Comparison of ENCODE assay signal across 17 cellular contexts in the genomic region with DNA sequence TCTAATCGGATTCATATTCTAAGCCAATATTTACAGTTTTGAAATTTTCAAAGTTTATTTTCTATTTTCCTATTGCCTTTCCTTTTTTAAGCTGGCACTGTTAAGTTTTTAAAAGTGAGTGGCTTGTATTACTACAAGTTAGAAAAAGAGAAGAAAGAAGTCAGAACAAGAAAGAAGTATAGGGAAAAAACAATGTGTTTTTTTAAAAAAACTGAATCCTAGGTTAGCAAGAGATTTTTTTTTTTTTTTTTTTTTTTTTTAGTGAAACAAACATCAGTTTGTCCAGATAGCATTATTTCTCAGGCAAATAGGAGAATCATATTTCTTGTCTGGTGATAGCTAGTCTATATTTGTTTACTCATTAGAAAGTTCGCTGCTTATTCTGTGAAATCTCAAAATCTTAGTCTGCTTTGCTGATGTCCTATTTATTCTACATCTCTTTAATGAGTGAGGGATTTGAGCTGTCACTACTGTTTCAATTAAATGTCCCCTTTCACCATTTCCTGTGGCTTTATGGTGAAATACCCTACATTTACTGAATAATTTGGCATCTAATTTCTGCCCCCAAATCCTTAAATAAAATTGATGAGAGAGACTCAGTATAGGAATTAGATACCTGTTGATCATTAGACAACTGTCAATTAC. TPM values are rescaled to one million over a fixed set of nuclear protein-coding genes. Genes with fewer than 3 reads are reported as not detected.
DNase-seq lines count a peak whose midpoint lies in the region; ATAC-seq and TF ChIP-seq lines count a peak whose summit lies in the region.
"Had no signal": no experiment of that assay in that cellular context is flagged by ENCODE, and none has a peak within 500 bp of the region (broad histone marks: within the 10 kb centered on the region; RNA-seq: fewer than 3 reads in every experiment).

No MANE protein-coding gene starts in this region.

- H3K9me3 Mint-ChIP-seq in stimulated activated naive CD8-positive, alpha-beta T cell treated with anti-CD3 and anti-CD28 coated beads, Interleukin-15, Interleukin-2, amounts not matched to agents 100 ng/mL and 50 ng/mL, for 24 hours = no peaks in the 10 kb centered on the region
- no peaks in the 10 kb centered on the region for H3K9me3 Mint-ChIP-seq in activated naive CD8-positive, alpha-beta T cell treated with anti-CD3 and anti-CD28 coated beads for 36 hours
- H3K9me3 Mint-ChIP-seq: H9, nephron progenitor cell had no signal

- H3K36me3 Mint-ChIP-seq in stimulated activated naive CD8-positive, alpha-beta T cell treated with anti-CD3 and anti-CD28 coated beads, Interleukin-15, Interleukin-2, amounts not matched to agents 100 ng/mL and 50 ng/mL, for 24 hours (ENCODE audit: low read depth) = no peaks in the 10 kb centered on the region
- H3K36me3 Mint-ChIP-seq in activated naive CD8-positive, alpha-beta T cell treated with anti-CD3 and anti-CD28 coated beads for 36 hours = no peaks in the 10 kb centered on the region

- no peaks in the 10 kb centered on the region for H3K9me2 ChIP-seq in PC-9 (ENCODE audit: insufficient read depth)

- TF ChIP-seq CTCF in coronary artery (IDR thresholded peaks at IDR 0.05) (no peak), PC-9 (conservative IDR thresholded peaks at IDR 0.05) (no peak)

- H3K4me2 ChIP-seq in PC-9 = no peak overlapping the region

- H3K79me2 ChIP-seq in PC-9 (ENCODE audit: low read depth) = no peaks in the 10 kb centered on the region

- no peaks in the 10 kb centered on the region for H3K27me3 ChIP-seq in PC-9 (ENCODE audit: insufficient read depth, low read depth)
- H3K27me3 ChIP-seq: esophagus muscularis mucosa, right lobe of liver, SJSA1 had no signal

- no peaks in the 10 kb centered on the region for H4K20me1 ChIP-seq in PC-9 (ENCODE audit: insufficient read depth)

- BruUV-seq in PC-9 (replicated peaks; lab: Mats Ljungman, UMichigan) = no TSS peak

- POLR2A ChIA-PET in PC-9 (lab: Charles Lee; ENCODE audit: unreplicated experiment) = no interaction called here

- peak overlapping the region; percentile 43 for H3K27ac Mint-ChIP-seq in stimulated activated naive CD8-positive, alpha-beta T cell treated with anti-CD3 and anti-CD28 coated beads, Interleukin-15, Interleukin-2, amounts not matched to agents 100 ng/mL and 50 ng/mL, for 24 hours
- peak overlapping the region; percentile 78 for H3K27ac Mint-ChIP-seq in activated naive CD8-positive, alpha-beta T cell treated with anti-CD3 and anti-CD28 coated beads for 36 hours
- H3K27ac Mint-ChIP-seq: H9, nephron progenitor cell had no signal

- 0 out of 2 replicates have a peak, but pooled peaks cover 4% of the 10 kb centered on the region for H3F3A ChIP-seq in PC-9 (ENCODE audit: insufficient read depth, low read depth)

- H3K27me3 Mint-ChIP-seq in stimulated activated naive CD8-positive, alpha-beta T cell treated with anti-CD3 and anti-CD28 coated beads, Interleukin-15, Interleukin-2, amounts not matched to agents 100 ng/mL and 50 ng/mL, for 24 hours = no peaks in the 10 kb centered on the region
- H3K27me3 Mint-ChIP-seq in activated naive CD8-positive, alpha-beta T cell treated with anti-CD3 and anti-CD28 coated beads for 36 hours = no peaks in the 10 kb centered on the region

- intact Hi-C loops in PC-9 (cut with micrococcal nuclease; ENCODE audit: unreplicated experiment) = no loop called here

- DNase-seq in stimulated activated naive CD8-positive, alpha-beta T cell treated with anti-CD3 and anti-CD28 coated beads, Interleukin-15, Interleukin-2, amounts not matched to agents 100 U/mL and 50 U/mL, for 24 hours = no peak
- DNase-seq in NOMO-1 treated with DMSO at 0.1 percent for 48 hours (lab: John Stamatoyannopoulos, UW; ENCODE audit: unreplicated experiment) (peak; percentile 83), coronary artery (ENCODE audit: low spot score) (no peak), NCI-H2196 (lab: John Stamatoyannopoulos, UW; ENCODE audit: unreplicated experiment) (no peak), PC-9 (no peak), mucosa of gallbladder (ENCODE audit: low spot score) (no peak)
- DNase-seq in activated naive CD8-positive, alpha-beta T cell treated with anti-CD3 and anti-CD28 coated beads for 36 hours = no peak
- DNase-seq: activated CD4-positive, alpha-beta T cell treated with anti-CD3 and anti-CD28 coated beads for 4 hours; H9; left cardiac atrium; NCI-H1417 treated with DMSO at 0.1 percent for 48 hours; nephron progenitor cell; right lobe of liver; stimulated activated CD4-positive, alpha-beta T cell treated with anti-CD3 and anti-CD28 coated beads, Interleukin-4, amount 100 ng/mL, for 4 hours had no signal

- no peaks in the 10 kb centered on the region for H3K36me3 ChIP-seq in PC-9 (ENCODE audit: low read depth)
- H3K36me3 ChIP-seq: esophagus muscularis mucosa, right lobe of liver, SJSA1 had no signal

- no peaks in the 10 kb centered on the region for H3K9me3 ChIP-seq in PC-9 (ENCODE audit: insufficient read depth, low read depth)
- H3K9me3 ChIP-seq: esophagus muscularis mucosa, right lobe of liver, SJSA1 had no signal

- H3K4me3 Mint-ChIP-seq in stimulated activated naive CD8-positive, alpha-beta T cell treated with anti-CD3 and anti-CD28 coated beads, Interleukin-15, Interleukin-2, amounts not matched to agents 100 ng/mL and 50 ng/mL, for 24 hours = peak overlapping the region; percentile 25
- H3K4me3 Mint-ChIP-seq in activated naive CD8-positive, alpha-beta T cell treated with anti-CD3 and anti-CD28 coated beads for 36 hours = peak overlapping the region; percentile 9
- H3K4me3 Mint-ChIP-seq: H9, nephron progenitor cell had no signal

- CTCF ChIA-PET in PC-9 (lab: Charles Lee) = no interaction called here

- no peak overlapping the region for H2AFZ ChIP-seq in PC-9

- no peak overlapping the region for H3K27ac ChIP-seq in coronary artery
- H3K27ac ChIP-seq in PC-9 = no peak overlapping the region
- H3K27ac ChIP-seq: esophagus muscularis mucosa, right lobe of liver, SJSA1 had no signal

- H3K4me1 ChIP-seq in PC-9 (replicated peaks; ENCODE audit: insufficient read depth) = no peaks in the 10 kb centered on the region
- H3K4me1 ChIP-seq: esophagus muscularis mucosa, right lobe of liver, SJSA1 had no signal

- H3K4me1 Mint-ChIP-seq in stimulated activated naive CD8-positive, alpha-beta T cell treated with anti-CD3 and anti-CD28 coated beads, Interleukin-15, Interleukin-2, amounts not matched to agents 100 ng/mL and 50 ng/mL, for 24 hours (ENCODE audit: low read depth) = peaks cover 57% of the 10 kb centered on the region
- peaks cover 43% of the 10 kb centered on the region for H3K4me1 Mint-ChIP-seq in activated naive CD8-positive, alpha-beta T cell treated with anti-CD3 and anti-CD28 coated beads for 36 hours

- ATAC-seq in stimulated activated naive CD8-positive, alpha-beta T cell treated with anti-CD3 and anti-CD28 coated beads, Interleukin-15, Interleukin-2, amounts not matched to agents 100 U/mL and 50 U/mL, for 24 hours = no peak
- ATAC-seq: left cardiac atrium had no signal

- H3K4me3 ChIP-seq in coronary artery (no peak overlapping the region), PC-9 (no peak overlapping the region)
- H3K4me3 ChIP-seq: esophagus muscularis mucosa, right lobe of liver, SJSA1 had no signal

RNA-seq across cellular contexts. Expression of a gene that starts 19.1 kb away (rescaled TPM):
- total RNA-seq in activated naive CD8-positive, alpha-beta T cell treated with anti-CD3 and anti-CD28 coated beads for 36 hours = 100 to 1,000 TPM; 229 to 231 TPM
- 103 and 117 TPM in 2 replicates for total RNA-seq in PC-9 (2021)
- total RNA-seq in mucosa of gallbladder = 9.4 TPM

Comparison
In these comparisons a context has a peak if more than half of its experiments do, and no peak if none do; other contexts are left out.
1. RNA of a gene that starts 19.1 kb away (total RNA-seq): 229 to 231 TPM in activated naive CD8-positive, alpha-beta T cell treated with anti-CD3 and anti-CD28 coated beads for 36 hours and 103 to 117 TPM in PC-9; 9.4 TPM in mucosa of gallbladder (single experiment); every median in the first group is over 10 times any median in the second.